8 cellular contexts compared by ENCODE assay signal in genomic region chr22:29625090-29625825, GRCh38. TPM values are rescaled to one million over a fixed set of nuclear protein-coding genes. Genes with fewer than 3 reads are reported as not detected.
DNase-seq lines count a peak whose midpoint lies in the region; ATAC-seq and TF ChIP-seq lines count a peak whose summit lies in the region.

No MANE protein-coding gene starts in this region.

- ATAC-seq in Right ventricle myocardium inferior, result peak; percentile 53
- peak; percentile 53 for ATAC-seq in WTC11
- ATAC-seq in naive B cell (ENCODE audit: low read depth in 2 of 2), result peak in 1 of 2 donors; percentile 42
- ATAC-seq in HG03045 (IDR thresholded peaks at IDR 0.05; ENCODE audit: unreplicated experiment), result no peak
- ATAC-seq in HG02588 (IDR thresholded peaks at IDR 0.05; ENCODE audit: unreplicated experiment), result no peak

- H3K4me1 Mint-ChIP-seq in WTC11, result peaks cover 52% of the 10 kb centered on the region
- peaks cover 36 to 61% (median 60%) of the 10 kb centered on the region in 3 donors for H3K4me1 Mint-ChIP-seq in naive B cell

- H3K27me3 Mint-ChIP-seq in WTC11 (ENCODE audit: low read depth) (no peaks in the 10 kb centered on the region), naive B cell (no peaks in the 10 kb centered on the region)

- POLR2A ChIA-PET in WTC11 (lab: Charles Lee), result no interaction called here

- H3K9me3 Mint-ChIP-seq in WTC11 (no peaks in the 10 kb centered on the region), naive B cell (no peaks in the 10 kb centered on the region)

- DNase-seq in Right ventricle myocardium inferior (ENCODE audit: missing footprints), result no peak
- DNase-seq in cardiac septum (ENCODE audit: low spot score), result no peak
- peak; percentile 29 for DNase-seq in NCI-H146 treated with DMSO at 0.1 percent for 48 hours (lab: John Stamatoyannopoulos, UW; ENCODE audit: unreplicated experiment)
- DNase-seq in WTC11 (ENCODE audit: low spot score), result peak; percentile 34
- no peak for DNase-seq in epithelial cell of proximal tubule (ENCODE audit: low read depth)
- DNase-seq in naive B cell, result peak; percentile 23

- CTCF ChIA-PET in WTC11 (lab: Charles Lee), result interaction anchor here (0.6 to 3.5 kb wide), 23 partner anchors 8 to 506 kb away, joined by 3 to 37 read pairs (median 5); partner anchors contain the start of gene THOC5

- H3K4me3 Mint-ChIP-seq in WTC11 (no peak overlapping the region), naive B cell (peak overlapping the region in 1 of 8 donors; percentile 34)

- no peak overlapping the region for H3K4me3 ChIP-seq in epithelial cell of proximal tubule (ENCODE audit: low read depth, low read length)

- H3K27ac Mint-ChIP-seq in WTC11 (peak overlapping the region; percentile 85), naive B cell (peak overlapping the region in 4 of 6 donors; percentile 30 to 89 (median 43))

- intact Hi-C loops in Right ventricle myocardium inferior (cut with DNase I) (no loop called here), cardiac septum (cut with DNase I) (no loop called here)

- H3K36me3 Mint-ChIP-seq in WTC11, result no peaks in the 10 kb centered on the region
- H3K36me3 Mint-ChIP-seq in naive B cell, result no peaks in the 10 kb centered on the region

- TF ChIP-seq CTCF in WTC11 (IDR thresholded peaks at IDR 0.05) (peak; percentile 67), epithelial cell of proximal tubule (conservative IDR thresholded peaks at IDR 0.05; ENCODE audit: low read depth, low read length) (peak; percentile 93)

TF ChIP-seq in WTC11, 78 proteins besides CTCF, POLR2A, EP300 and RAD21:
- TF ChIP-seq IRF2 (CRISPR knock-in tag; IDR thresholded peaks at IDR 0.05; ENCODE audit: borderline replicate concordance, low read depth), result no peak
- TF ChIP-seq ZNF232 (CRISPR knock-in tag; IDR thresholded peaks at IDR 0.05), result no peak
- TF ChIP-seq ARID4B (CRISPR knock-in tag; IDR thresholded peaks at IDR 0.05; ENCODE audit: borderline replicate concordance), result no peak

RNA-seq across cellular contexts. Expression of gene NF2, which starts 21.8 kb away (rescaled TPM):
- total RNA-seq in Right ventricle myocardium inferior, result 49.0 TPM
- 43.4 TPM for total RNA-seq in cardiac septum
- total RNA-seq in WTC11 (2021), result 56.2 to 56.9 TPM (median 56.8 TPM) in 3 replicates
- 140 and 153 TPM in 2 replicates for total RNA-seq in epithelial cell of proximal tubule
- polyA plus RNA-seq in naive B cell (ENCODE audit: low read depth in 6 of 6), result 10 to 100 TPM in 5 of 6 donors, 1 to 10 TPM in 1; 6.5 to 23.7 (median 20.0) TPM

RNA-seq across cellular contexts. Expression of gene NIPSNAP1, which starts 44.3 kb away (rescaled TPM):
- total RNA-seq in Right ventricle myocardium inferior (15.1 TPM), cardiac septum (14.8 TPM), WTC11 (2021) (153 to 224 TPM (median 217 TPM) in 3 replicates), epithelial cell of proximal tubule (67.2 and 72.3 TPM in 2 replicates)
- polyA plus RNA-seq in naive B cell (ENCODE audit: low read depth in 6 of 6), result 10 to 100 TPM; 38.2 to 66.8 (median 46.6) TPM

Comparison
In these comparisons a context has a peak if more than half of its experiments do, and no peak if none do; other contexts are left out.
1. ATAC-seq: peak in Right ventricle myocardium inferior (single experiment) and WTC11 (single experiment); none in HG03045 (single experiment) and HG02588 (single experiment).
2. DNase-seq: peak in NCI-H146 treated with DMSO at 0.1 percent for 48 hours (single experiment), WTC11 (single experiment) and naive B cell (single experiment); none in Right ventricle myocardium inferior (single experiment), cardiac septum (single experiment) and epithelial cell of proximal tubule (single experiment).